In the genomic region with DNA sequence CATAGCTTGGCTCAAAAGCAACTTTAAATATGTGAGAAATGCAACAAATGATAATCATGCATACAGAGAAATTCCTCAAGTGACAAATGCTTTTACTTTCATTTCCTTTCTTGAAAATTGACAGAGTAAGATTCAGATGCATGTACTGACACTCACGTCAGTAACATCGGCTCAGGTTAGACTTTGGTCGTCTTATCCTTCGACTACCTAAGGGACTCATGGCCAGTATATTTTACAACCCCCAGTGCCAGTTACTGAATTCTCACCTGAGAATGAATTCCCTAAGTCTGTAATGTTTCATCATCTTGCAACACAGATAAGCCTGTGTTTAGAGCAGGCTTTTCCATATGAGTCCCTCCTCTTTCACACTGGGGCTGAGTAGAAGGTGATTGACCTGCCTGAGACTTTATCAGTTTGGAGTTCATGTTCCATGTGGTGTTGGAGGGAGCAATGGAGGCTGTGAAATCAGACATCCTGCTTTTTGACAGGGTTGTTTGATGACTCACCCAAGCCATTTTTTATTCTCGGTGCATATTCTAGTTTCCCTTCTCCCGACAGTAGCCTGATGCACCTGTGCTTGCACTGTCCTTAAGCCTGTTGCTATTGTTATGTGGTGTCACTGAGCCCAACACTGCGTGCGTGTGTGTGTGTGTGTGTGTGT, we compare ENCODE assay signal across 9 cellular contexts. TPM values are rescaled to one million over a fixed set of nuclear protein-coding genes. Genes with fewer than 3 reads are reported as not detected.
DNase-seq lines count a peak whose midpoint lies in the region; ATAC-seq and TF ChIP-seq lines count a peak whose summit lies in the region.
"Had no signal": no experiment of that assay in that cellular context is flagged by ENCODE, and none has a peak within 500 bp of the region (broad histone marks: within the 10 kb centered on the region; RNA-seq: fewer than 3 reads in every experiment).

No MANE protein-coding gene starts in this region.

- peak; percentile 11 for DNase-seq in GM10266 (ENCODE audit: extremely low spot score)
- peak; percentile 61 for DNase-seq in HT1080 (ENCODE audit: low read depth)
- peak; percentile 43 for DNase-seq in amniotic epithelial cell (ENCODE audit: low read depth)
- DNase-seq in omental fat pad (ENCODE audit: low spot score): no peak
- no peak for DNase-seq in prostate gland (ENCODE audit: low spot score)
- no peak for DNase-seq in gastrocnemius medialis
- no peak for DNase-seq in testis

- H3K4me3 ChIP-seq in prostate gland (no peak overlapping the region), gastrocnemius medialis (no peak overlapping the region), testis (no peak overlapping the region)
- H3K4me3 ChIP-seq: SK-N-MC had no signal

- WGBS in prostate gland: 79% methylated on average over 8 of the region's 8 CpGs
- 79 to 89% methylated on average over 8 of the region's 8 CpGs for WGBS in testis, 2 donors

- H3K27me3 ChIP-seq in prostate gland (replicated peaks; ENCODE audit: insufficient read depth) (no peaks in the 10 kb centered on the region), gastrocnemius medialis (no peaks in the 10 kb centered on the region), testis (no peaks in the 10 kb centered on the region)

- intact Hi-C loops in prostate gland (cut with DNase I): no loop called here
- intact Hi-C loops in gastrocnemius medialis (cut with DNase I; ENCODE audit: low total_unique reads): no loop called here
- intact Hi-C loops in testis (cut with DNase I; ENCODE audit: low total_unique reads): no loop called here

- H3K36me3 ChIP-seq in prostate gland (no peaks in the 10 kb centered on the region), gastrocnemius medialis (no peaks in the 10 kb centered on the region), testis (ENCODE audit: low read depth, missing control alignments) (no peaks in the 10 kb centered on the region)

- peak; percentile 34 for ATAC-seq in GM21367 (IDR thresholded peaks at IDR 0.05; ENCODE audit: unreplicated experiment)
- peak; percentile 85 for ATAC-seq in omental fat pad (ENCODE audit: low FRiP score)
- ATAC-seq in gastrocnemius medialis: no peak

- in situ Hi-C loops in gastrocnemius medialis (cut with MboI; ENCODE audit: low sequenced_read_pairs in 4 of 4): no loop called here

- no peaks in the 10 kb centered on the region for H3K4me1 ChIP-seq in prostate gland (replicated peaks)
- no peaks in the 10 kb centered on the region for H3K4me1 ChIP-seq in gastrocnemius medialis
- no peaks in the 10 kb centered on the region for H3K4me1 ChIP-seq in testis

- TF ChIP-seq POLR2A in prostate gland (IDR thresholded peaks at IDR 0.05): no peak
- TF ChIP-seq POLR2A in gastrocnemius medialis (IDR thresholded peaks at IDR 0.05): no peak
- no peak for TF ChIP-seq POLR2A in testis (IDR thresholded peaks at IDR 0.05)

- H3K9me3 ChIP-seq in prostate gland (no peaks in the 10 kb centered on the region), gastrocnemius medialis (no peaks in the 10 kb centered on the region), testis (no peaks in the 10 kb centered on the region)

- TF ChIP-seq CTCF in GM10266 (IDR thresholded peaks at IDR 0.05; ENCODE audit: control insufficient read depth, insufficient read depth, low read depth, missing control alignments): no peak
- TF ChIP-seq CTCF in omental fat pad (IDR thresholded peaks at IDR 0.05): no peak
- TF ChIP-seq CTCF in prostate gland (IDR thresholded peaks at IDR 0.05): no peak
- no peak for TF ChIP-seq CTCF in gastrocnemius medialis (IDR thresholded peaks at IDR 0.05 in 4 of 5, conservative IDR thresholded peaks at IDR 0.05 in 1 of 5)
- TF ChIP-seq CTCF in testis (IDR thresholded peaks at IDR 0.05): no peak

- H3K27ac ChIP-seq in prostate gland (no peak overlapping the region), gastrocnemius medialis (no peak overlapping the region), testis (no peak overlapping the region)
- H3K27ac ChIP-seq: SK-N-MC had no signal

RNA-seq across cellular contexts. Expression of a gene that starts 30.5 kb away (rescaled TPM):
- total RNA-seq in HT1080 (2014; rRNA removed; shearing (Covaris generic)): 15.7 and 16.6 TPM in 2 replicates
- 20.7 and 25.9 TPM in 2 replicates for polyA plus RNA-seq in HT1080 (2015; cell fraction: cytosol; rRNA removed)
- 35.7 and 38.5 TPM in 2 replicates for polyA plus RNA-seq in HT1080 (2015; cell fraction: nucleus; rRNA removed)
- 10 to 100 TPM in 1 of 4 donors, 1 to 10 TPM in 3; 6.3 to 21.8 (median 7.9) TPM for total RNA-seq in omental fat pad
- total RNA-seq in prostate gland: 100 to 1,000 TPM in 1 of 2 donors, 10 to 100 TPM in 1; 33.5 to 103 TPM
- 1 to 10 TPM; 1.6 to 4.2 (median 2.6) TPM for total RNA-seq in gastrocnemius medialis
- total RNA-seq in testis: 1 to 10 TPM; 1.6 to 1.7 TPM
- polyA plus RNA-seq in testis (ENCODE audit: insufficient read depth, low read depth, low replicate concordance): 3.0 TPM

Comparison
In these comparisons a context has a peak if more than half of its experiments do, and no peak if none do; other contexts are left out.
1. DNase-seq: peak in GM10266 (single experiment), HT1080 (single experiment) and amniotic epithelial cell (single experiment); none in omental fat pad (single experiment), prostate gland (single experiment), gastrocnemius medialis (0 of 2) and testis (single experiment).
2. ATAC-seq: peak in GM21367 (single experiment) and omental fat pad (single experiment); none in gastrocnemius medialis (0 of 2).